In the genomic region with DNA sequence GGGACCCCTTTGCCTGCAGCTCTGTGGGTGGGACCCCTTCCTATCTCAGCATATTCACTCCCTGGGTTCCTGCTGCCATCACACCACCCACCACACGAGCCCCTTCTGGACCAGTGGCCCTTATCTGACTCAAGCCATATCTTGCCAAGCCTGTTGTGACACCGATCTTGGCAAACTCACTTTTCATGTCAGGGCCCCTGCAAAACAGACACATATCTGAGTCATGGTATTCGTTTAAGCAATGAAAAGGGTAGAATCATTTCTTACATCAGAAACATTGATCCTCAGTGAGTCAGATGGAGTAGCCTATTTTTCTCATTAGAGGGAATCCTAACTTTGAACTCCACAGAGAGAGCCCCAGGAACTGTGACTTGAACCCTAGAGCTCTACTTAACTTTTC, we compare ENCODE assay signal across 16 cellular contexts. TPM values are rescaled to one million over a fixed set of nuclear protein-coding genes. Genes with fewer than 3 reads are reported as not detected.
DNase-seq lines count a peak whose midpoint lies in the region; FAIRE-seq and TF ChIP-seq lines count a peak whose summit lies in the region.
"Had no signal": no experiment of that assay in that cellular context is flagged by ENCODE, and none has a peak within 500 bp of the region (broad histone marks: within the 10 kb centered on the region; RNA-seq: fewer than 3 reads in every experiment).

No MANE protein-coding gene starts in this region.

- peak overlapping the region in 1 of 3 experiments; percentile 28 for H3K4me3 ChIP-seq in keratinocyte (ENCODE audit: control insufficient read depth in 2 of 3, extremely low read depth in 1 of 3, insufficient read depth in 2 of 3, low read depth in 1 of 3, low read length in 3 of 3)
- H3K4me3 ChIP-seq: cardiac muscle cell, left lung, tibial artery had no signal

- H3K4me1 ChIP-seq in keratinocyte (ENCODE audit: control insufficient read depth, extremely low read depth, insufficient read depth, low read length) = peaks cover 66% of the 10 kb centered on the region

- peak; percentile 83 for FAIRE-seq in keratinocyte (lab: Jason Lieb, UNC)

- DNase-seq in ELR (ENCODE audit: low read depth) (peak; percentile 87), OCI-M1 (lab: John Stamatoyannopoulos, UW) (peak; percentile 33), endothelial cell (ENCODE audit: low spot score) (no peak), keratinocyte (ENCODE audit: low read depth, low spot score) (peak; percentile 85), NCI-H2227 (lab: John Stamatoyannopoulos, UW; ENCODE audit: unreplicated experiment) (no peak), DMS79 treated with DMSO at 0.1 percent for 48 hours (lab: John Stamatoyannopoulos, UW) (no peak), DMS153 treated with DMSO at 0.1 percent for 48 hours (lab: John Stamatoyannopoulos, UW; ENCODE audit: unreplicated experiment) (no peak), NCI-H510A treated with DMSO at 0.1 percent for 48 hours (lab: John Stamatoyannopoulos, UW) (no peak)
- DNase-seq: C1 segment of cervical spinal cord; effector memory CD4-positive, alpha-beta T cell; left lung; naive B cell; NCI-H1092 treated with DMSO at 0.1 percent for 48 hours; NCI-H345; tibial artery had no signal

- no peaks in the 10 kb centered on the region for H3K27me3 ChIP-seq in keratinocyte (ENCODE audit: control insufficient read depth, extremely low read depth, insufficient read depth, low read length)
- H3K27me3 ChIP-seq: left lung, tibial artery had no signal

- dilution Hi-C loops in keratinocyte (cut with MboI; ENCODE audit: extremely low pct_ligation_motif_present, low sequenced_read_pairs) = no loop called here

- H3K36me3 Mint-ChIP-seq in endothelial cell (ENCODE audit: low read depth, unreplicated experiment) = peaks cover 4% of the 10 kb centered on the region
- H3K36me3 Mint-ChIP-seq: naive B cell had no signal

- no peaks in the 10 kb centered on the region for H3K9me3 Mint-ChIP-seq in endothelial cell (ENCODE audit: unreplicated experiment)
- H3K9me3 Mint-ChIP-seq: naive B cell had no signal

- H2AFZ ChIP-seq in keratinocyte (ENCODE audit: control insufficient read depth, low read length) = no peak overlapping the region

- no peaks in the 10 kb centered on the region for H4K20me1 ChIP-seq in keratinocyte (ENCODE audit: control insufficient read depth, extremely low read depth, insufficient read depth, low read length)

- TF ChIP-seq CTCF in endothelial cell (IDR thresholded peaks at IDR 0.05; ENCODE audit: unreplicated experiment) = no peak
- no peak for TF ChIP-seq CTCF in keratinocyte (optimal IDR thresholded peaks at IDR 0.05 in 1 of 3, IDR thresholded peaks at IDR 0.05 in 1 of 3, conservative IDR thresholded peaks at IDR 0.05 in 1 of 3; ENCODE audit: extremely low read depth in 1 of 3, insufficient read depth in 2 of 3, low read length in 3 of 3)

- H3K36me3 ChIP-seq in keratinocyte (ENCODE audit: control insufficient read depth in 2 of 2, extremely low read depth in 1 of 2, insufficient read depth in 2 of 2, low read length in 2 of 2) = no peaks in the 10 kb centered on the region
- H3K36me3 ChIP-seq: cardiac muscle cell, left lung, tibial artery had no signal

- H3K4me1 Mint-ChIP-seq in endothelial cell (ENCODE audit: unreplicated experiment) = peaks cover 31% of the 10 kb centered on the region
- H3K4me1 Mint-ChIP-seq: naive B cell had no signal

- H3K4me3 Mint-ChIP-seq in endothelial cell (ENCODE audit: unreplicated experiment) = no peak overlapping the region
- H3K4me3 Mint-ChIP-seq: naive B cell had no signal

- H3K79me2 ChIP-seq in keratinocyte (ENCODE audit: control insufficient read depth, insufficient read depth, low read length) = no peaks in the 10 kb centered on the region

- H3K9me1 ChIP-seq in keratinocyte (ENCODE audit: control insufficient read depth, extremely low read depth, insufficient read depth, low read length) = no peaks in the 10 kb centered on the region

- no peaks in the 10 kb centered on the region for H3K9me3 ChIP-seq in keratinocyte (ENCODE audit: control insufficient read depth, low read depth, low read length)
- H3K9me3 ChIP-seq: left lung, tibial artery had no signal

- peak overlapping the region; percentile 54 for H3K4me2 ChIP-seq in keratinocyte (ENCODE audit: control insufficient read depth, extremely low read depth, insufficient read depth, low read depth, low read length)

- peak overlapping the region; percentile 28 for H3K9ac ChIP-seq in keratinocyte (ENCODE audit: control insufficient read depth, extremely low read depth, insufficient read depth, low read length)

- H3K27ac ChIP-seq in keratinocyte (ENCODE audit: control insufficient read depth, insufficient read depth, low read length) = peak overlapping the region; percentile 82
- H3K27ac ChIP-seq: cardiac muscle cell, left lung, tibial artery had no signal

- peaks cover 11% of the 10 kb centered on the region for H3K27me3 Mint-ChIP-seq in endothelial cell (ENCODE audit: unreplicated experiment)

- H3K27ac Mint-ChIP-seq in endothelial cell (ENCODE audit: unreplicated experiment) = peak overlapping the region; percentile 55
- H3K27ac Mint-ChIP-seq: naive B cell had no signal

RNA-seq across cellular contexts. Expression of a gene that starts 10.6 kb away (rescaled TPM):
- total RNA-seq in endothelial cell (ENCODE audit: unreplicated experiment) = 0.28 TPM
- 8.4 to 24.9 TPM (median 14.0 TPM) in 3 replicates for polyA plus RNA-seq in keratinocyte
- polyA plus RNA-seq in keratinocyte (2011; ENCODE audit: low read depth) = 19.2 TPM
- 7.7 and 14.8 TPM in 2 replicates for polyA plus RNA-seq in keratinocyte (2011; cell fraction: cytosol; rRNA removed)
- polyA plus RNA-seq in keratinocyte (2011; cell fraction: nucleus; rRNA removed) = 29.0 and 31.6 TPM in 2 replicates
- polyA plus RNA-seq in keratinocyte (2012; ENCODE audit: low replicate concordance) = 4.6 and 45.2 TPM in 2 replicates
- polyA minus RNA-seq in keratinocyte = 2.3 to 20.6 TPM (median 5.9 TPM) in 3 replicates
- 2.3 TPM for polyA minus RNA-seq in keratinocyte (2011; cell fraction: cytosol; rRNA and poly(A)+ RNA removed)
- polyA minus RNA-seq in keratinocyte (2011; cell fraction: nucleus; rRNA and poly(A)+ RNA removed) = 10.4 and 15.0 TPM in 2 replicates
- total RNA-seq: cardiac muscle cell had no signal
- polyA plus RNA-seq: cardiac muscle cell had no signal

RNA-seq across cellular contexts. Expression of a gene that starts 23.2 kb away (rescaled TPM):
- 51.7 TPM for total RNA-seq in endothelial cell (ENCODE audit: unreplicated experiment)
- 26.4 to 49.2 TPM (median 31.1 TPM) in 3 replicates for polyA plus RNA-seq in keratinocyte
- polyA plus RNA-seq in keratinocyte (2011; ENCODE audit: low read depth) = 48.7 TPM
- 23.3 and 33.9 TPM in 2 replicates for polyA plus RNA-seq in keratinocyte (2011; cell fraction: cytosol; rRNA removed)
- polyA plus RNA-seq in keratinocyte (2011; cell fraction: nucleus; rRNA removed) = 44.9 and 52.7 TPM in 2 replicates
- polyA plus RNA-seq in keratinocyte (2012; ENCODE audit: low replicate concordance) = 25.2 and 70.7 TPM in 2 replicates
- 46.2 to 99.9 TPM (median 57.1 TPM) in 3 replicates for polyA minus RNA-seq in keratinocyte
- polyA minus RNA-seq in keratinocyte (2011; cell fraction: cytosol; rRNA and poly(A)+ RNA removed) = 46.0 TPM
- 46.4 and 66.9 TPM in 2 replicates for polyA minus RNA-seq in keratinocyte (2011; cell fraction: nucleus; rRNA and poly(A)+ RNA removed)

RNA-seq across cellular contexts. Expression of a gene that starts 35.6 kb away (rescaled TPM):
- 3.8 TPM for total RNA-seq in endothelial cell (ENCODE audit: unreplicated experiment)
- 12.1 to 38.8 TPM (median 16.4 TPM) in 3 replicates for polyA plus RNA-seq in keratinocyte
- polyA plus RNA-seq in keratinocyte (2011; ENCODE audit: low read depth) = 69.8 TPM
- polyA plus RNA-seq in keratinocyte (2011; cell fraction: cytosol; rRNA removed) = 25.0 and 34.7 TPM in 2 replicates
- 76.7 and 78.1 TPM in 2 replicates for polyA plus RNA-seq in keratinocyte (2011; cell fraction: nucleus; rRNA removed)
- 10.8 and 136 TPM in 2 replicates for polyA plus RNA-seq in keratinocyte (2012; ENCODE audit: low replicate concordance)
- 4.8 to 21.9 TPM (median 12.4 TPM) in 3 replicates for polyA minus RNA-seq in keratinocyte
- polyA minus RNA-seq in keratinocyte (2011; cell fraction: cytosol; rRNA and poly(A)+ RNA removed) = 14.6 TPM
- polyA minus RNA-seq in keratinocyte (2011; cell fraction: nucleus; rRNA and poly(A)+ RNA removed) = 15.8 and 23.7 TPM in 2 replicates
- total RNA-seq: cardiac muscle cell had no signal
- polyA plus RNA-seq: cardiac muscle cell had no signal

RNA-seq across cellular contexts. Expression of a gene that starts 54.5 kb away (rescaled TPM):
- 9.9 TPM for total RNA-seq in endothelial cell (ENCODE audit: unreplicated experiment)
- 11.8 to 15.7 TPM (median 14.0 TPM) in 3 replicates for polyA plus RNA-seq in keratinocyte
- polyA plus RNA-seq in keratinocyte (2011; ENCODE audit: low read depth) = 4.9 TPM
- 12.0 and 13.7 TPM in 2 replicates for polyA plus RNA-seq in keratinocyte (2011; cell fraction: cytosol; rRNA removed)
- polyA plus RNA-seq in keratinocyte (2011; cell fraction: nucleus; rRNA removed) = 33.5 and 35.2 TPM in 2 replicates
- polyA plus RNA-seq in keratinocyte (2012; ENCODE audit: low replicate concordance) = 8.1 and 11.0 TPM in 2 replicates
- 6.8 to 12.5 TPM (median 7.4 TPM) in 3 replicates for polyA minus RNA-seq in keratinocyte
- polyA minus RNA-seq in keratinocyte (2011; cell fraction: cytosol; rRNA and poly(A)+ RNA removed) = 9.2 TPM
- 6.9 and 7.6 TPM in 2 replicates for polyA minus RNA-seq in keratinocyte (2011; cell fraction: nucleus; rRNA and poly(A)+ RNA removed)
- total RNA-seq: cardiac muscle cell had no signal
- polyA plus RNA-seq: cardiac muscle cell had no signal

Comparison
In these comparisons a context has a peak if more than half of its experiments do, and no peak if none do; other contexts are left out.
1. DNase-seq: peak in ELR (single experiment), OCI-M1 (single experiment) and keratinocyte (single experiment); none in endothelial cell (single experiment), NCI-H2227 (single experiment), DMS79 treated with DMSO at 0.1 percent for 48 hours (single experiment), DMS153 treated with DMSO at 0.1 percent for 48 hours (single experiment) and NCI-H510A treated with DMSO at 0.1 percent for 48 hours (single experiment).